ENCODE assay signal across 27 cellular contexts in genomic region chrX:103722505-103722904, GRCh38. TPM values are rescaled to one million over a fixed set of nuclear protein-coding genes. Genes with fewer than 3 reads are reported as not detected.
A peak's percentile ranks its signal among the peaks of the same experiment; 100 is the strongest.
DNase-seq lines count a peak whose midpoint lies in the region; ATAC-seq and TF ChIP-seq lines count a peak whose summit lies in the region.
"Had no signal": no experiment of that assay in that cellular context is flagged by ENCODE, and none has a peak within 500 bp of the region (broad histone marks: within the 10 kb centered on the region; RNA-seq: fewer than 3 reads in every experiment).

No MANE protein-coding gene starts in this region.

- TF ChIP-seq CTCF in IMR-90 (conservative IDR thresholded peaks at IDR 0.05; ENCODE audit: low read depth, low read length) (no peak), brain microvascular endothelial cell (IDR thresholded peaks at IDR 0.05; ENCODE audit: low read depth, low read length, missing control alignments) (no peak), fibroblast of pulmonary artery (IDR thresholded peaks at IDR 0.05; ENCODE audit: low read length, missing control alignments) (no peak), gastrocnemius medialis (IDR thresholded peaks at IDR 0.05 in 4 of 5, conservative IDR thresholded peaks at IDR 0.05 in 1 of 5) (no peak)

- H3K9ac ChIP-seq in IMR-90 (ENCODE audit: low read depth, low read length): no peak overlapping the region

- no CpG with 5 or more reads among the region's 3 CpGs for WGBS in IMR-90 (ENCODE audit: extremely low coverage in 2 of 2, insufficient read length in 1 of 2), 2 experiments

- no peaks in the 10 kb centered on the region for H3K79me1 ChIP-seq in IMR-90 (ENCODE audit: low read depth in 1 of 2, low read length in 2 of 2)

- peak overlapping the region; percentile 62; the same call in 1 of the 2 replicates for H2BK20ac ChIP-seq in IMR-90 (ENCODE audit: low read depth, low read length)

- dilution Hi-C loops in IMR-90 (cut with HindIII; ENCODE audit: low sequenced_read_pairs, unreplicated experiment): no loop called here

- peak overlapping the region; percentile 46 for H2AFZ ChIP-seq in IMR-90 (replicated peaks; ENCODE audit: low read length, poor library complexity)

- no TSS peak for BruUV-seq in IMR-90 (replicated peaks; lab: Mats Ljungman, UMichigan)

- H2BK15ac ChIP-seq in IMR-90 (ENCODE audit: low read depth, low read length): no peak overlapping the region

- no peak overlapping the region for H3K4me2 ChIP-seq in IMR-90 (ENCODE audit: low read depth, low read length)

- H2AK9ac ChIP-seq in IMR-90 (replicated peaks; ENCODE audit: low read depth, low read length, poor library complexity): no peak overlapping the region

- no peaks in the 10 kb centered on the region for H3K9me1 ChIP-seq in IMR-90 (ENCODE audit: insufficient read depth, low read length)

- no peak overlapping the region; the same call in 1 of the 2 replicates for H3K18ac ChIP-seq in IMR-90 (ENCODE audit: low read depth, low read length)

- H4K20me1 ChIP-seq in IMR-90 (ENCODE audit: insufficient read depth, low read length): no peaks in the 10 kb centered on the region

- in situ Hi-C loops in IMR-90 (cut with MboI; ENCODE audit: low sequenced_read_pairs) (no loop called here), brain microvascular endothelial cell (cut with HindIII; ENCODE audit: low pct_ligation_motif_present, low sequenced_read_pairs) (no loop called here), gastrocnemius medialis (cut with MboI; ENCODE audit: low sequenced_read_pairs in 4 of 4) (loop anchor here in 1 of 4 donors (25.0 kb wide), 1 partner anchor 90 kb away; no protein-coding TSS in a partner anchor)

- TF ChIP-seq POLR2A in IMR-90 (IDR thresholded peaks at IDR 0.05; ENCODE audit: low read depth, low read length): no peak
- no peak for TF ChIP-seq POLR2A in gastrocnemius medialis (IDR thresholded peaks at IDR 0.05)

- no peak overlapping the region for H4K91ac ChIP-seq in IMR-90 (ENCODE audit: insufficient read depth, low read depth, low read length)

- CTCF ChIA-PET in IMR-90 (lab: Yijun Ruan, JAX): no interaction called here

- H3K56ac ChIP-seq in IMR-90 (ENCODE audit: extremely low read depth, insufficient read depth, low read length): no peak overlapping the region

- POLR2A ChIA-PET in IMR-90 (lab: Charles Lee; ENCODE audit: unreplicated experiment): no interaction called here

- peak overlapping the region; percentile 21; the same call in 1 of the 2 replicates for H2BK120ac ChIP-seq in IMR-90 (ENCODE audit: low read depth, low read length)

- H3K27me3 ChIP-seq in IMR-90 (ENCODE audit: control insufficient read depth, insufficient read depth, low read length): peaks cover 3% of the 10 kb centered on the region
- H3K27me3 ChIP-seq in brain microvascular endothelial cell (replicated peaks): no peaks in the 10 kb centered on the region
- no peaks in the 10 kb centered on the region for H3K27me3 ChIP-seq in gastrocnemius medialis
- H3K27me3 ChIP-seq: SJSA1 had no signal

- no peak overlapping the region for H4K8ac ChIP-seq in IMR-90 (ENCODE audit: low read depth in 2 of 2, low read length in 2 of 2)

- no peak for TF ChIP-seq RAD21 in IMR-90 (IDR thresholded peaks at IDR 0.05; ENCODE audit: low read length)

- H3K4me3 ChIP-seq in IMR-90 (ENCODE audit: insufficient read depth, low read depth, low read length) (no peak overlapping the region), brain microvascular endothelial cell (ENCODE audit: low read depth, low read length) (no peak overlapping the region), fibroblast of pulmonary artery (replicated peaks; ENCODE audit: low read depth, low read length) (no peak overlapping the region), gastrocnemius medialis (no peak overlapping the region)
- H3K4me3 ChIP-seq: dorsolateral prefrontal cortex, SJSA1 had no signal

- H3K4me1 ChIP-seq in IMR-90 (ENCODE audit: control insufficient read depth, insufficient read depth, low read length) (no peaks in the 10 kb centered on the region), gastrocnemius medialis (no peaks in the 10 kb centered on the region)
- H3K4me1 ChIP-seq: Caco-2, SJSA1 had no signal

- intact Hi-C loops in IMR-90 (cut with micrococcal nuclease): no loop called here
- intact Hi-C loops in gastrocnemius medialis (cut with DNase I; ENCODE audit: low total_unique reads): no loop called here

- no peak overlapping the region for H3K23ac ChIP-seq in IMR-90 (ENCODE audit: low read depth, low read length)

- peak; percentile 46 for DNase-seq in IMR-90
- peak; percentile 20 for DNase-seq in brain microvascular endothelial cell
- peak; percentile 77 for DNase-seq in fibroblast of pulmonary artery (ENCODE audit: low read depth)
- DNase-seq in gastrocnemius medialis: peak; percentile 8 to 14
- no peak for DNase-seq in stimulated activated CD4-positive, alpha-beta T cell treated with anti-CD3 and anti-CD28 coated beads, Interleukin-4, amount 100 ng/mL, for 24 hours
- DNase-seq: activated CD4-positive, alpha-beta memory T cell treated with anti-CD3 and anti-CD28 coated beads for 36 hours; activated naive CD4-positive, alpha-beta T cell treated with anti-CD3 and anti-CD28 coated beads, Interleukin-2, amount 50 U/mL, for 16 hours; activated T-cell treated with anti-CD3 and anti-CD28 coated beads, Interleukin-2, amount 50 U/mL, for 24 hours; Caco-2; dorsolateral prefrontal cortex; EL; hypothalamus; kidney glomerular epithelial cell; mesendoderm; NCI-H1436 treated with DMSO at 0.1 percent for 48 hours; NCI-H2227 treated with DMSO at 0.1 percent for 48 hours; NCI-H82; PC-3; stimulated activated CD4-positive, alpha-beta T cell treated with anti-CD3 and anti-CD28 coated beads, Interleukin-2, amount 100 ng/mL, for 24 hours; stimulated activated naive CD8-positive, alpha-beta T cell treated with anti-CD3 and anti-CD28 coated beads, Interleukin-15, amount 100 ng/mL, for 72 hours had no signal

- ATAC-seq in IMR-90 (ENCODE audit: low read depth) (no peak), gastrocnemius medialis (peak; percentile 71 to 92), GM21717 (IDR thresholded peaks at IDR 0.05; ENCODE audit: unreplicated experiment) (no peak), GM18502 (IDR thresholded peaks at IDR 0.05; ENCODE audit: poor library complexity, unreplicated experiment) (no peak)
- ATAC-seq: PC-3; stimulated activated naive CD8-positive, alpha-beta T cell treated with anti-CD3 and anti-CD28 coated beads, Interleukin-15, amount 100 ng/mL, for 72 hours had no signal

- H3K36me3 ChIP-seq in IMR-90 (ENCODE audit: control insufficient read depth, insufficient read depth, low read length): no peaks in the 10 kb centered on the region
- no peaks in the 10 kb centered on the region for H3K36me3 ChIP-seq in brain microvascular endothelial cell (replicated peaks)
- no peaks in the 10 kb centered on the region for H3K36me3 ChIP-seq in gastrocnemius medialis
- H3K36me3 ChIP-seq: SJSA1 had no signal

- no peak overlapping the region for H4K5ac ChIP-seq in IMR-90 (ENCODE audit: low read depth, low read length)

- H3K27ac ChIP-seq in IMR-90 (ENCODE audit: insufficient read depth, low read length) (no peak overlapping the region), brain microvascular endothelial cell (no peak overlapping the region), gastrocnemius medialis (no peak overlapping the region)
- H3K27ac ChIP-seq: dorsolateral prefrontal cortex, epithelial cell of prostate, SJSA1 had no signal

- no peak overlapping the region for H3K4ac ChIP-seq in IMR-90 (ENCODE audit: low read depth, low read length)

- H3K14ac ChIP-seq in IMR-90 (replicated peaks; ENCODE audit: low read depth, low read length): peak overlapping the region; percentile 65; the same call in 1 of the 2 replicates

- no peak overlapping the region for H2AK5ac ChIP-seq in IMR-90 (ENCODE audit: low read depth, low read length)

- H2BK5ac ChIP-seq in IMR-90 (ENCODE audit: low read depth, low read length, poor library complexity, severe bottlenecking): no peak overlapping the region

- H3K9me3 ChIP-seq in IMR-90 (ENCODE audit: control insufficient read depth, insufficient read depth, low read length) (no peaks in the 10 kb centered on the region), gastrocnemius medialis (no peaks in the 10 kb centered on the region)
- H3K9me3 ChIP-seq: Caco-2, SJSA1 had no signal

TF ChIP-seq in IMR-90, 13 proteins besides CTCF, POLR2A, EP300 and RAD21 (continues in another document):
- TF ChIP-seq, protein P1, sequence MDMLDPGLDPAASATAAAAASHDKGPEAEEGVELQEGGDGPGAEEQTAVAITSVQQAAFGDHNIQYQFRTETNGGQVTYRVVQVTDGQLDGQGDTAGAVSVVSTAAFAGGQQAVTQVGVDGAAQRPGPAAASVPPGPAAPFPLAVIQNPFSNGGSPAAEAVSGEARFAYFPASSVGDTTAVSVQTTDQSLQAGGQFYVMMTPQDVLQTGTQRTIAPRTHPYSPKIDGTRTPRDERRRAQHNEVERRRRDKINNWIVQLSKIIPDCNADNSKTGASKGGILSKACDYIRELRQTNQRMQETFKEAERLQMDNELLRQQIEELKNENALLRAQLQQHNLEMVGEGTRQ (IDR thresholded peaks at IDR 0.05; ENCODE audit: low read depth, low read length): no peak
- TF ChIP-seq FOS (IDR thresholded peaks at IDR 0.05; ENCODE audit: low read depth, low read length) (no peak), MXI1 (IDR thresholded peaks at IDR 0.05; ENCODE audit: borderline replicate concordance, low read depth, low read length) (no peak), NFE2L2 (IDR thresholded peaks at IDR 0.05; ENCODE audit: low read depth, low read length) (no peak), SMC3 (IDR thresholded peaks at IDR 0.05; ENCODE audit: low read depth, low read length) (no peak), RCOR1 (IDR thresholded peaks at IDR 0.05; ENCODE audit: insufficient replicate concordance, low read length) (no peak)

RNA-seq across cellular contexts. Expression of gene TMEM31, which starts 11.8 kb away (rescaled TPM):
- total RNA-seq in IMR-90 (2012; rRNA removed): not detected in 2 replicates
- 0.17 TPM in 1 of 2 replicates, not detected in the other for polyA plus RNA-seq in IMR-90 (2012; rRNA removed)
- polyA plus RNA-seq in IMR-90 (2012; cell fraction: cytosol; rRNA removed): 0.09 TPM in 1 of 2 replicates, not detected in the other
- 0.14 TPM in 1 of 2 replicates, not detected in the other for polyA plus RNA-seq in IMR-90 (2012; cell fraction: nucleus; rRNA removed; ENCODE audit: low replicate concordance)
- total RNA-seq in gastrocnemius medialis: not detected
- total RNA-seq: Caco-2; H4; natural killer cell treated with Interleukin-12 subunit alpha and Interleukin-12 subunit beta and Interleukin-15 and Interleukin-18, amount 100 ng/mL, for 72 hours; SJSA1; T-helper 2 cell treated with Interferon-gamma antibody and Interleukin-4, amounts not matched to agents 100 ng/mL and 5 ng/mL, for 36 hours had no signal

RNA-seq across cellular contexts. Expression of gene MORF4L2, which starts 36.0 kb away (rescaled TPM):
- 1,218 and 1,398 TPM in 2 replicates for total RNA-seq in IMR-90 (2012; rRNA removed)
- 501 and 795 TPM in 2 replicates for polyA plus RNA-seq in IMR-90 (2012; rRNA removed)
- 175 and 256 TPM in 2 replicates for polyA plus RNA-seq in IMR-90 (2012; cell fraction: cytosol; rRNA removed)
- 60.4 and 480 TPM in 2 replicates for polyA plus RNA-seq in IMR-90 (2012; cell fraction: nucleus; rRNA removed; ENCODE audit: low replicate concordance)
- 100 to 1,000 TPM; 190 to 317 (median 213) TPM for total RNA-seq in gastrocnemius medialis

RNA-seq across cellular contexts. Expression of gene PLP1, which starts 54.1 kb away (rescaled TPM):
- total RNA-seq in IMR-90 (2012; rRNA removed) (0.18 and 0.28 TPM in 2 replicates), gastrocnemius medialis (1 to 10 TPM in 2 of 4 donors, not detected in 2; 1.2 to 2.2 TPM)
- polyA plus RNA-seq in IMR-90 (2012; rRNA removed): 0.60 and 0.62 TPM in 2 replicates
- 0.12 and 1.2 TPM in 2 replicates for polyA plus RNA-seq in IMR-90 (2012; cell fraction: cytosol; rRNA removed)
- polyA plus RNA-seq in IMR-90 (2012; cell fraction: nucleus; rRNA removed; ENCODE audit: low replicate concordance): 0.36 and 0.63 TPM in 2 replicates
- total RNA-seq: activated CD4-positive, alpha-beta memory T cell treated with anti-CD3 and anti-CD28 coated beads for 36 hours; natural killer cell treated with Interleukin-12 subunit alpha and Interleukin-12 subunit beta and Interleukin-15 and Interleukin-18, amount 100 ng/mL, for 72 hours; PC-3; SJSA1; T-helper 2 cell treated with Interferon-gamma antibody and Interleukin-4, amounts not matched to agents 100 ng/mL and 5 ng/mL, for 36 hours had no signal

Comparison
In these comparisons a context has a peak if more than half of its experiments do, and no peak if none do; other contexts are left out.
1. ATAC-seq: peak in gastrocnemius medialis (2 of 2); none in IMR-90 (single experiment), GM21717 (single experiment) and GM18502 (single experiment).